ENCODE assay signal across 25 cellular contexts in the genomic region with DNA sequence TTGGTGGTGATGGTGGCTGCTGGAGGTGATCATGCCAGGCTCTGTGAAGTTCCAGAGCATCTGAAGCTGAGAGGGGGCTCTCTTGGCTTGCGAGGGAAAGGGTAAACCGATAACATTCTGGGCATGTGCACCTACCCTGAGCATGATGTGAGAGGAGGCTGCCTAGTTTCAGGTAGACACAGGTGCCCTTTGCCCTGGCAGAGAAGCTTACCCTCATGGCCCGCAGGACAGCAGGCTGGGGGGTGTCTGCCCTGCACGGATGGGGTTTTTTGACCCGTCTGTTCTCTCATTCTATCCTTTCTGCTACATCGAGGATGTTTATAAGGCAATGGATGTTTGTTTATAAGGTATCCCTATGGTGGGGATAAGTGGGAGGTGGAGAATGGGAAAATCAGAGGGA.
"Had no signal": no experiment of that assay in that cellular context is flagged by ENCODE, and none has a peak within 500 bp of the region (broad histone marks: within the 10 kb centered on the region; RNA-seq: fewer than 3 reads in every experiment).

No MANE protein-coding gene starts in this region.

- H3K27ac Mint-ChIP-seq: activated B cell treated with CpG ODN at 0.5 μM for 24 hours; activated CD4-positive, alpha-beta T cell treated with anti-CD3 and anti-CD28 coated beads, Interleukin-2, amount 10 ng/mL, durations not matched to agents 24 days and 14 days; activated CD8-positive, alpha-beta memory T cell treated with anti-CD3 and anti-CD28 coated beads, Interleukin-2, amount 10 ng/mL, durations not matched to agents 7 days and 5 days; activated naive CD4-positive, alpha-beta T cell treated with anti-CD3 and anti-CD28 coated beads, Interleukin-2, amount 50 U/mL, for 72 hours; activated naive CD8-positive, alpha-beta T cell treated with anti-CD3 and anti-CD28 coated beads, Interleukin-2, amount 50 U/mL, for 24 hours; T-helper 17 cell had no signal

- H3K4me3 Mint-ChIP-seq: activated B cell treated with CpG ODN at 0.5 μM for 24 hours; activated CD4-positive, alpha-beta T cell treated with anti-CD3 and anti-CD28 coated beads, Interleukin-2, amount 10 ng/mL, durations not matched to agents 24 days and 14 days; activated CD8-positive, alpha-beta memory T cell treated with anti-CD3 and anti-CD28 coated beads, Interleukin-2, amount 10 ng/mL, durations not matched to agents 7 days and 5 days; activated naive CD8-positive, alpha-beta T cell treated with anti-CD3 and anti-CD28 coated beads, Interleukin-2, amount 50 U/mL, for 24 hours; activated T-cell treated with anti-CD3 and anti-CD28 coated beads, Interleukin-2, amount 50 U/mL, for 4 hours; brain; T-helper 17 cell had no signal

- H3K27me3 ChIP-seq: MG63 had no signal

- H3K36me3 ChIP-seq: MG63 had no signal

- ATAC-seq: activated CD8-positive, alpha-beta memory T cell treated with anti-CD3 and anti-CD28 coated beads, Interleukin-2, amount 10 ng/mL, durations not matched to agents 7 days and 5 days; activated naive CD4-positive, alpha-beta T cell treated with anti-CD3 and anti-CD28 coated beads, Interleukin-2, amount 50 U/mL, for 72 hours; activated naive CD8-positive, alpha-beta T cell treated with anti-CD3 and anti-CD28 coated beads, Interleukin-2, amount 50 U/mL, for 24 hours; activated T-cell treated with anti-CD3 and anti-CD28 coated beads, Interleukin-2, amount 50 U/mL, for 4 hours; T-helper 17 cell had no signal

- H3K9me3 ChIP-seq: MG63 had no signal

- H3K4me1 Mint-ChIP-seq: brain, T-helper 17 cell had no signal

- H3K4me3 ChIP-seq: MG63 had no signal

- H3K9me3 Mint-ChIP-seq: activated B cell treated with CpG ODN at 0.5 μM for 24 hours; activated naive CD8-positive, alpha-beta T cell treated with anti-CD3 and anti-CD28 coated beads, Interleukin-2, amount 50 U/mL, for 24 hours; activated T-cell treated with anti-CD3 and anti-CD28 coated beads, Interleukin-2, amount 50 U/mL, for 4 hours had no signal

- H3K36me3 Mint-ChIP-seq: activated CD8-positive, alpha-beta memory T cell treated with anti-CD3 and anti-CD28 coated beads, Interleukin-2, amount 10 ng/mL, durations not matched to agents 7 days and 5 days; brain had no signal

- H3K27me3 Mint-ChIP-seq: activated B cell treated with CpG ODN at 0.5 μM for 24 hours; activated naive CD8-positive, alpha-beta T cell treated with anti-CD3 and anti-CD28 coated beads, Interleukin-2, amount 50 U/mL, for 24 hours had no signal

- DNase-seq: activated B cell treated with CpG ODN at 0.5 μM for 24 hours; activated CD4-positive, alpha-beta T cell treated with anti-CD3 and anti-CD28 coated beads for 1 hour; activated CD4-positive, alpha-beta T cell treated with anti-CD3 and anti-CD28 coated beads, Interleukin-2, amount 10 ng/mL, durations not matched to agents 24 days and 14 days; activated CD4-positive, alpha-beta T cell treated with anti-CD3 and anti-CD28 coated beads, Interleukin-2, amount 50 U/mL, for 48 hours; activated CD8-positive, alpha-beta memory T cell treated with anti-CD3 and anti-CD28 coated beads, Interleukin-2, amount 10 ng/mL, durations not matched to agents 7 days and 5 days; activated effector memory CD4-positive, alpha-beta T cell treated with anti-CD3 and anti-CD28 coated beads, Interleukin-2, amount 50 U/mL, for 16 hours; activated naive CD4-positive, alpha-beta T cell treated with Interleukin-2 at 50 U/mL for 16 hours; activated naive CD8-positive, alpha-beta T cell treated with anti-CD3 and anti-CD28 coated beads, Interleukin-2, amount 50 U/mL, for 24 hours; activated T-cell treated with anti-CD3 and anti-CD28 coated beads, Interleukin-2, amount 50 U/mL, for 4 hours; amniotic stem cell; MG63; MV-4-11; NCI-H1105; NCI-H1436; NCI-H1694 treated with DMSO at 0.1 percent for 48 hours; NCI-H2029 treated with DMSO at 0.1 percent for 48 hours; NCI-H345; NCI-H510A; NCI-H526 treated with DMSO at 0.1 percent for 48 hours; NCI-H82; SHP77; T-helper 17 cell; T1000 had no signal
